ENCODE assay signal across 9 cellular contexts in genomic region chr1:222167111-222167510, GRCh38.
DNase-seq lines count a peak whose midpoint lies in the region; ATAC-seq and TF ChIP-seq lines count a peak whose summit lies in the region.
"Had no signal": no experiment of that assay in that cellular context is flagged by ENCODE, and none has a peak within 500 bp of the region (broad histone marks: within the 10 kb centered on the region; RNA-seq: fewer than 3 reads in every experiment).

No MANE protein-coding gene starts in this region.

- 68 to 71% methylated on average over 2 to 3 of the region's 3 CpGs for WGBS in transverse colon (ENCODE audit: low coverage in 1 of 2), 2 donors

- ATAC-seq in GM19395 (IDR thresholded peaks at IDR 0.05; ENCODE audit: unreplicated experiment) = peak; percentile 49

- H3K9me3 ChIP-seq in adipocyte (ENCODE audit: control insufficient read depth, low read length) (peaks cover 11% of the 10 kb centered on the region), transverse colon (no peaks in the 10 kb centered on the region)

- no peak for TF ChIP-seq EP300 in transverse colon (IDR thresholded peaks at IDR 0.05; ENCODE audit: low read depth)

- in situ Hi-C loops in transverse colon (cut with MboI; ENCODE audit: low pct_ligation_motif_present in 1 of 4, low pct_unique_long_range_greater_than_20kb in 1 of 4, low sequenced_read_pairs in 3 of 4) = no loop called here

- no peak for TF ChIP-seq POLR2A in transverse colon (IDR thresholded peaks at IDR 0.05)

- peak; percentile 34 to 63 (median 48) for TF ChIP-seq CTCF in transverse colon (IDR thresholded peaks at IDR 0.05)

- H3K36me3 ChIP-seq in adipocyte (ENCODE audit: control insufficient read depth, insufficient read depth, low read length, severe bottlenecking) = no peaks in the 10 kb centered on the region
- no peaks in the 10 kb centered on the region for H3K36me3 ChIP-seq in transverse colon
- H3K36me3 ChIP-seq: BLaER1 had no signal

- DNase-seq in DMS153 treated with DMSO at 0.1 percent for 48 hours (lab: John Stamatoyannopoulos, UW; ENCODE audit: unreplicated experiment) (peak; percentile 9), DMS153 (lab: John Stamatoyannopoulos, UW) (no peak), Kasumi-1 (lab: John Stamatoyannopoulos, UW) (peak; percentile 25 to 38), adipocyte (ENCODE audit: low read depth) (peak; percentile 68), inferior parietal cortex (ENCODE audit: extremely low spot score) (peak; percentile 13), transverse colon (peak; percentile 24), GM19240 (ENCODE audit: insufficient read length, low spot score) (no peak)

- H3K4me1 ChIP-seq in adipocyte (ENCODE audit: control insufficient read depth, insufficient read depth, low read length) (peaks cover 28% of the 10 kb centered on the region), transverse colon (no peaks in the 10 kb centered on the region)
- H3K4me1 ChIP-seq: BLaER1 had no signal

- intact Hi-C loops in transverse colon (cut with DNase I; ENCODE audit: low total_unique reads) = no loop called here

- no peak overlapping the region for H3K27ac ChIP-seq in transverse colon
- H3K27ac ChIP-seq: BLaER1 had no signal

- H3K27me3 ChIP-seq in adipocyte (replicated peaks; ENCODE audit: control insufficient read depth, insufficient read depth, low read length) (no peaks in the 10 kb centered on the region), transverse colon (no peaks in the 10 kb centered on the region)
- H3K27me3 ChIP-seq: BLaER1 had no signal

- H3K4me3 ChIP-seq in adipocyte (ENCODE audit: low read length) = no peak overlapping the region
- H3K4me3 ChIP-seq in transverse colon = no peak overlapping the region
- H3K4me3 ChIP-seq: BLaER1 had no signal

- no peak overlapping the region for H3K9ac ChIP-seq in adipocyte (ENCODE audit: low read length)
- H3K9ac ChIP-seq: BLaER1 had no signal

Comparison
In these comparisons a context has a peak if more than half of its experiments do, and no peak if none do; other contexts are left out.
1. DNase-seq: peak in DMS153 treated with DMSO at 0.1 percent for 48 hours (single experiment), Kasumi-1 (2 of 2), adipocyte (single experiment), inferior parietal cortex (single experiment) and transverse colon (single experiment); none in DMS153 (single experiment) and GM19240 (single experiment).